31 cellular contexts compared by ENCODE assay signal in the genomic region with DNA sequence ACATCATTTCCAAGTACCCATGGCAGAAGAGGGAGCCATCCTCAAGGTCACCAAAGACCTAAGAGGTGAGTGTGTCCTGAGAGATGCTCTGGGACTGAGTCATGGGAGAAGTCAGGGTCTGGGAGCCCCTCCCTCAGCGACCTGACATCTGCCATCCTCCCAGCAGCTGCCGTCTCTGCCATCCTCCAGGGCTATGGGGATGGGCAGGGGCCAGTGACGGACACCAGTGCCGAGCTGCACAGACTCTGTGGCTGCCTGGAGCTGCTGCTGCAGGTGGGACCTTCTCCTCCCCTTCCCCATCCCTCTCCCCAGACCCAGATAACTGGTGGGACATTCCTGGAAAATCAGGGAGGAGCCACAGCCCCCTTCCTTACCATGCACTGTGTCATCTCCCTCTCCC. TPM values are rescaled to one million over a fixed set of nuclear protein-coding genes. Genes with fewer than 3 reads are reported as not detected.
"Had no signal": no experiment of that assay in that cellular context is flagged by ENCODE, and none has a peak within 500 bp of the region (broad histone marks: within the 10 kb centered on the region; RNA-seq: fewer than 3 reads in every experiment).

No MANE protein-coding gene starts in this region.

- H3K9me3 Mint-ChIP-seq: immature natural killer cell; naive thymus-derived CD4-positive, alpha-beta T cell; nephron progenitor cell; neural progenitor cell; stimulated activated effector memory CD8-positive, alpha-beta T cell treated with anti-CD3 and anti-CD28 coated beads, Interleukin-12 subunit alpha, Interleukin-12 subunit beta, amount 100 ng/mL, for 72 hours; stimulated activated naive CD8-positive, alpha-beta T cell treated with anti-CD3 and anti-CD28 coated beads, Interleukin-15, Interleukin-2, amounts not matched to agents 100 ng/mL and 50 ng/mL, for 24 hours had no signal

- H3K4me3 Mint-ChIP-seq: naive thymus-derived CD4-positive, alpha-beta T cell; nephron progenitor cell; neural progenitor cell; stimulated activated naive CD8-positive, alpha-beta T cell treated with anti-CD3 and anti-CD28 coated beads, Interleukin-15, Interleukin-2, amounts not matched to agents 100 ng/mL and 50 ng/mL, for 24 hours had no signal

- H3K4me3 ChIP-seq: left lung, lung, mucosa of descending colon, neural progenitor cell, ovary, prostate gland, spleen, suprapubic skin, thoracic aorta, tibial artery, upper lobe of right lung had no signal

- ATAC-seq: left colon; left lung; mucosa of descending colon; naive thymus-derived CD4-positive, alpha-beta T cell; right cardiac atrium; sciatic nerve; stimulated activated effector memory CD8-positive, alpha-beta T cell treated with anti-CD3 and anti-CD28 coated beads, Interleukin-12 subunit alpha, Interleukin-12 subunit beta, amount 100 ng/mL, for 72 hours; upper lobe of right lung had no signal

- H3K27me3 ChIP-seq: ovary, upper lobe of right lung had no signal

- H3K4me1 ChIP-seq: prostate gland, upper lobe of right lung had no signal

- DNase-seq: hypothalamus; immature natural killer cell; kidney; left colon; left lung; mesendoderm; midbrain; mucosa of descending colon; naive thymus-derived CD4-positive, alpha-beta T cell; nephron progenitor cell; occipital lobe; ovary; retina; right cardiac atrium; small intestine; spleen; stimulated activated CD4-positive, alpha-beta T cell treated with anti-CD3 and anti-CD28 coated beads, Interleukin-4, amount 100 ng/mL, for 24 hours; stimulated activated naive CD4-positive, alpha-beta T cell; tibial artery; trophoblast cell; upper lobe of right lung had no signal

- H3K27ac Mint-ChIP-seq: immature natural killer cell; naive thymus-derived CD4-positive, alpha-beta T cell; nephron progenitor cell; neural progenitor cell; stimulated activated effector memory CD8-positive, alpha-beta T cell treated with anti-CD3 and anti-CD28 coated beads, Interleukin-12 subunit alpha, Interleukin-12 subunit beta, amount 100 ng/mL, for 72 hours; stimulated activated naive CD8-positive, alpha-beta T cell treated with anti-CD3 and anti-CD28 coated beads, Interleukin-15, Interleukin-2, amounts not matched to agents 100 ng/mL and 50 ng/mL, for 24 hours had no signal

- H3K36me3 Mint-ChIP-seq: immature natural killer cell; neural progenitor cell; stimulated activated effector memory CD8-positive, alpha-beta T cell treated with anti-CD3 and anti-CD28 coated beads, Interleukin-12 subunit alpha, Interleukin-12 subunit beta, amount 100 ng/mL, for 72 hours had no signal

- H3K36me3 ChIP-seq: left lung, neural progenitor cell, neutrophil, ovary, prostate gland, spleen, suprapubic skin, thoracic aorta, tibial artery, upper lobe of right lung had no signal

- H3K27ac ChIP-seq: left lung, neural progenitor cell, neutrophil, ovary, prostate gland, spleen, suprapubic skin, thoracic aorta, tibial artery, upper lobe of right lung had no signal

- H3K9me3 ChIP-seq: left lung, mucosa of descending colon, neutrophil, ovary, prostate gland, spleen, suprapubic skin, thoracic aorta, tibial artery, upper lobe of right lung had no signal

RNA-seq across cellular contexts. Expression of a gene that starts 1.5 kb away (rescaled TPM):
- total RNA-seq: mucosa of descending colon, right cardiac atrium, suprapubic skin, upper lobe of right lung had no signal

RNA-seq across cellular contexts. Expression of a gene that starts 55.2 kb away (rescaled TPM):
- total RNA-seq: myocyte had no signal
